8 cellular contexts compared by ENCODE assay signal in genomic region chr18:12990977-12991838, GRCh38. TPM values are rescaled to one million over a fixed set of nuclear protein-coding genes. Genes with fewer than 3 reads are reported as not detected.
DNase-seq lines count a peak whose midpoint lies in the region; ATAC-seq, FAIRE-seq and TF ChIP-seq lines count a peak whose summit lies in the region.

Gene CEP192 (plus strand): TSS chr18:12991362. CDS start chr18:12999425, 8,063 bp downstream.

- intact Hi-C loops in heart left ventricle (cut with DNase I) (loop anchor here in 4 of 10 donors (2.0 to 10.0 kb wide), 5 partner anchors 39 to 734 kb away; partner anchors contain the start of genes SEH1L (in 3 of the 4), FAM210A (in 1 of the 4) and RNMT (in 1 of the 4)), posterior cingulate gyrus (cut with DNase I) (loop anchor here (1.0 kb wide), 1 partner anchor 43 kb away; the partner anchor contains the start of gene SEH1L)

- H3K27ac ChIP-seq in heart left ventricle (peak within 1 kb of the TSS; percentile 69 to 95 (median 87)), upper lobe of left lung (peak within 1 kb of the TSS; percentile 89 to 94 (median 92))

- peak; percentile 71 for DNase-seq in GM12892 (ENCODE audit: insufficient read length)
- peak; percentile 100 for DNase-seq in NCI-H146 (lab: John Stamatoyannopoulos, UW)
- peak; percentile 94 to 99 (median 96) for DNase-seq in T-helper 1 cell
- peak; percentile 97 for DNase-seq in amniotic epithelial cell (ENCODE audit: low read depth)
- peak; percentile 97 to 98 (median 98) for DNase-seq in heart left ventricle
- peak; percentile 96 to 100 (median 97) for DNase-seq in posterior cingulate gyrus
- peak; percentile 98 for DNase-seq in upper lobe of left lung

- peaks cover 0 to 11% (median 4%) of the 10 kb centered on the region in 9 donors for H3K36me3 ChIP-seq in heart left ventricle
- no peaks in the 10 kb centered on the region for H3K36me3 ChIP-seq in upper lobe of left lung

- H3K9me3 ChIP-seq in heart left ventricle (no peaks in the 10 kb centered on the region), upper lobe of left lung (no peaks in the 10 kb centered on the region)

- peaks cover 0 to 36% (median 15%) of the 10 kb centered on the region in 12 donors for H3K4me1 ChIP-seq in heart left ventricle
- H3K4me1 ChIP-seq in upper lobe of left lung: peaks cover 13 to 19% (median 17%) of the 10 kb centered on the region in 4 donors

- H3K27me3 ChIP-seq in heart left ventricle: no peaks in the 10 kb centered on the region
- H3K27me3 ChIP-seq in upper lobe of left lung: no peaks in the 10 kb centered on the region

- FAIRE-seq in GM12892 (lab: Jason Lieb, UNC): peak; percentile 99

- ATAC-seq in HG02852 (IDR thresholded peaks at IDR 0.05; ENCODE audit: unreplicated experiment) (peak; percentile 89), heart left ventricle (peak; percentile 98 to 99 (median 99)), upper lobe of left lung (ENCODE audit: low FRiP score in 2 of 2) (peak; percentile 99)

- H3K4me3 ChIP-seq in heart left ventricle: peak within 1 kb of the TSS; percentile 52 to 97 (median 84)
- peak within 1 kb of the TSS; percentile 77 to 95 (median 86) for H3K4me3 ChIP-seq in upper lobe of left lung

- 0 to 1% (median 0%) methylated on average over 29 to 74 of the region's 74 CpGs for WGBS in heart left ventricle, 4 donors
- 0% methylated on average over 28 to 47 of the region's 74 CpGs for WGBS in upper lobe of left lung, 2 donors

- TF ChIP-seq EP300 in upper lobe of left lung (IDR thresholded peaks at IDR 0.05): no peak

- peak in 4 of 12 donors; percentile 21 to 31 (median 23) for TF ChIP-seq CTCF in heart left ventricle (IDR thresholded peaks at IDR 0.05)
- TF ChIP-seq CTCF in upper lobe of left lung (IDR thresholded peaks at IDR 0.05): peak in 3 of 6 experiments; percentile 17 to 32 (median 19)

- TF ChIP-seq POLR2A in GM12892 (IDR thresholded peaks at IDR 0.05; ENCODE audit: low read depth, low read length): peak; percentile 90
- peak; percentile 51 to 89 for TF ChIP-seq POLR2A in heart left ventricle (IDR thresholded peaks at IDR 0.05)
- peak in 2 of 4 donors; percentile 76 to 88 for TF ChIP-seq POLR2A in upper lobe of left lung (IDR thresholded peaks at IDR 0.05)

RNA-seq across cellular contexts. Expression of gene CEP192, which starts in this region (rescaled TPM):
- polyA plus RNA-seq in GM12892 (2012; ENCODE audit: missing spikeins): 22.6 TPM
- total RNA-seq in heart left ventricle (10 to 100 TPM; 21.5 to 36.3 (median 27.5) TPM), upper lobe of left lung (10 to 100 TPM; 14.3 to 41.3 (median 22.5) TPM)
- polyA plus RNA-seq in heart left ventricle: 1 to 10 TPM; 5.5 to 8.6 TPM

Comparison
In these comparisons a context has a peak if more than half of its experiments do, and no peak if none do; other contexts are left out.
1. Peak in every context shown above with its lines: DNase-seq, ATAC-seq, H3K4me3 ChIP-seq and H3K27ac ChIP-seq.